ENCODE assay signal across 11 cellular contexts in the genomic region with DNA sequence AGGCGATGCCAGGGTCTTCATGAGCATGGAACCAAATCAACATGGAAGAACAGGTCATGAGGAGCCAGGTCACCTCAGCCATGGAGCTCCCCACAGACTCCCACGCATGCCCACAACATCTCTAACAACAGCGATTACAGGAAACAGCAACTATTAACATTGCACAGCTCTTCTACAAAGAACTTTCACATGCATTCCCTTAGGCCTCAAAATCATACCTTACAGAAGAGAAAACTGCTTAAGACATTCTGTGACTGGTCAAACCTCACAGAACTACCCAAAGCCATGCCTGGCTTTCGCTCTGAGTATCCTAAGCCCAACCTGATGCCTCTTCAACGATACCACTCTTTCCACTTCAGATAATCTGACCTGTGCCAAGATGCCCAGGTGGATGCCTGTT.
DNase-seq lines count a peak whose midpoint lies in the region; ATAC-seq and TF ChIP-seq lines count a peak whose summit lies in the region.
"Had no signal": no experiment of that assay in that cellular context is flagged by ENCODE, and none has a peak within 500 bp of the region (broad histone marks: within the 10 kb centered on the region; RNA-seq: fewer than 3 reads in every experiment).

No MANE protein-coding gene starts in this region.

- peaks cover 12% of the 10 kb centered on the region; the same call in 1 of the 2 replicates for H3F3A ChIP-seq in OCI-LY1 (ENCODE audit: insufficient read depth, low read length)

- no peak overlapping the region for H3K27ac ChIP-seq in CD4-positive, alpha-beta memory T cell (ENCODE audit: low read depth, low read length)
- peak overlapping the region; percentile 97 for H3K27ac ChIP-seq in OCI-LY1 (ENCODE audit: low read depth, low read length, poor library complexity, severe bottlenecking)
- H3K27ac ChIP-seq: C4-2B, pancreas had no signal

- H3K9me3 Mint-ChIP-seq in CD4-positive, alpha-beta memory T cell, result peaks cover 0 to 4% (median under 1%) of the 10 kb centered on the region in 8 donors

- H4K20me1 ChIP-seq in OCI-LY1 (ENCODE audit: insufficient read depth, low read length), result no peaks in the 10 kb centered on the region

- no peaks in the 10 kb centered on the region for H3K27me3 Mint-ChIP-seq in CD4-positive, alpha-beta memory T cell

- no peak overlapping the region for H3K4me3 ChIP-seq in CD4-positive, alpha-beta memory T cell (ENCODE audit: low read length in 2 of 2)
- no peak overlapping the region for H3K4me3 ChIP-seq in OCI-LY1 (ENCODE audit: low read depth, low read length, poor library complexity, severe bottlenecking)
- H3K4me3 ChIP-seq: pancreas had no signal

- ATAC-seq in GM19025 (IDR thresholded peaks at IDR 0.05; ENCODE audit: low read depth, unreplicated experiment), result peak; percentile 34
- ATAC-seq in HG02870 (IDR thresholded peaks at IDR 0.05; ENCODE audit: unreplicated experiment), result peak; percentile 44
- ATAC-seq: pancreas, WTC11 had no signal

- H3K36me3 Mint-ChIP-seq in CD4-positive, alpha-beta memory T cell, result peaks cover 23 to 25% of the 10 kb centered on the region in 2 donors

- DNase-seq in CD4-positive, alpha-beta memory T cell, result no peak
- DNase-seq in NAMALWA (ENCODE audit: low spot score), result no peak
- DNase-seq in GOT3 (lab: John Stamatoyannopoulos, UW), result no peak
- DNase-seq in NCI-H1105 treated with DMSO at 0.1 percent for 48 hours (lab: John Stamatoyannopoulos, UW), result no peak
- no peak for DNase-seq in epidermal melanocyte (ENCODE audit: insufficient read length, low spot score)
- DNase-seq: pancreas had no signal

- no peak for TF ChIP-seq CTCF in OCI-LY1 (IDR thresholded peaks at IDR 0.05; ENCODE audit: low read length)

- H3K9me3 ChIP-seq in CD4-positive, alpha-beta memory T cell (ENCODE audit: control insufficient read depth in 1 of 2, low read length in 2 of 2), result no peaks in the 10 kb centered on the region
- no peaks in the 10 kb centered on the region for H3K9me3 ChIP-seq in OCI-LY1 (ENCODE audit: low read length)
- H3K9me3 ChIP-seq: pancreas had no signal

- H3K36me3 ChIP-seq in CD4-positive, alpha-beta memory T cell (ENCODE audit: insufficient read depth, low read length), result no peaks in the 10 kb centered on the region
- H3K36me3 ChIP-seq in OCI-LY1 (ENCODE audit: insufficient read depth, low read length), result peaks cover 94% of the 10 kb centered on the region
- H3K36me3 ChIP-seq: pancreas had no signal

- no peaks in the 10 kb centered on the region for H3K27me3 ChIP-seq in CD4-positive, alpha-beta memory T cell (ENCODE audit: insufficient read depth, low read length)
- no peaks in the 10 kb centered on the region for H3K27me3 ChIP-seq in OCI-LY1 (ENCODE audit: insufficient read depth, low read length)
- H3K27me3 ChIP-seq: pancreas had no signal

- H2AFZ ChIP-seq in OCI-LY1 (ENCODE audit: low read length), result no peak overlapping the region

- POLR2A ChIA-PET in CD4-positive, alpha-beta memory T cell (lab: Charles Lee; ENCODE audit: partially characterized antibody), result no interaction called here

- no peaks in the 10 kb centered on the region for H3K9me2 ChIP-seq in OCI-LY1 (ENCODE audit: low read depth, low read length)

- peaks cover 33% of the 10 kb centered on the region for H3K79me2 ChIP-seq in OCI-LY1 (ENCODE audit: insufficient read depth, low read length)

- CTCF ChIA-PET in CD4-positive, alpha-beta memory T cell (lab: Charles Lee; ENCODE audit: partially characterized antibody), result no interaction called here

- no peak overlapping the region for H3K9ac ChIP-seq in OCI-LY1 (ENCODE audit: low read length)

- H3K4me1 Mint-ChIP-seq in CD4-positive, alpha-beta memory T cell, result peaks cover 38 to 62% (median 42%) of the 10 kb centered on the region in 4 donors

- peaks cover 38% of the 10 kb centered on the region for H3K4me1 ChIP-seq in CD4-positive, alpha-beta memory T cell (ENCODE audit: insufficient read depth, low read length)
- peaks cover 75% of the 10 kb centered on the region for H3K4me1 ChIP-seq in OCI-LY1 (ENCODE audit: insufficient read depth, low read length, severe bottlenecking)
- H3K4me1 ChIP-seq: pancreas had no signal

- H3K4me3 Mint-ChIP-seq in CD4-positive, alpha-beta memory T cell, result peak overlapping the region in 1 of 8 donors; percentile 3
- H3K4me3 Mint-ChIP-seq: WTC11 had no signal

- H3K4me2 ChIP-seq in OCI-LY1 (ENCODE audit: low read length), result 0 out of 2 replicates have a peak overlapping the region, but pooled peaks have one; percentile 3

- peak overlapping the region in 5 of 7 donors; percentile 33 to 72 (median 40) for H3K27ac Mint-ChIP-seq in CD4-positive, alpha-beta memory T cell
- H3K27ac Mint-ChIP-seq: WTC11 had no signal

- intact Hi-C loops in CD4-positive, alpha-beta memory T cell (cut with micrococcal nuclease), result no loop called here
